ENCODE assay signal across 7 cellular contexts in the genomic region with DNA sequence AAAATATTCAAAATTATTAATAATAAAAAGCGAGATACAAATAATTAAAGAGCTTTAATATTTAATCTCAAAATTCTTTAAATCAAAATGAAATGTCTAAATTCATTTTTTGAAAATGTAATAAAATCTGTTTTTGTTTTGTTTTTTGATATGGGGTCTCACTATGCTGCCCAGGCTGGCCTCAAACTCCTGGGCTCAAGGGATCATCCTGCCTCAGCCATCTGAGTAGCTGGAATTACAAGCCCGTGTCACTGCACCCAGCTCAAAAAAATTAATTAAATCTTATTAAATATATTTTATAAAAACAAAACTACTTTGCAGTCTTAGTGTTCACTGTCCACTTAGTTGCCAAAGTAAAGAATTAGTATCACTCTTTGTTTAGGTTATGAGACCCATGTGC.
"Had no signal": no experiment of that assay in that cellular context is flagged by ENCODE, and none has a peak within 500 bp of the region (broad histone marks: within the 10 kb centered on the region; RNA-seq: fewer than 3 reads in every experiment).

No MANE protein-coding gene starts in this region.

- H3K4me3 ChIP-seq: GM12878 had no signal

- DNase-seq: GDM1, GF-D8 had no signal

- ATAC-seq: GM12878 had no signal

- FAIRE-seq: GM12878, GM12891, GM12892, GM18507, GM19239 had no signal
